27 cellular contexts compared by ENCODE assay signal in the genomic region with DNA sequence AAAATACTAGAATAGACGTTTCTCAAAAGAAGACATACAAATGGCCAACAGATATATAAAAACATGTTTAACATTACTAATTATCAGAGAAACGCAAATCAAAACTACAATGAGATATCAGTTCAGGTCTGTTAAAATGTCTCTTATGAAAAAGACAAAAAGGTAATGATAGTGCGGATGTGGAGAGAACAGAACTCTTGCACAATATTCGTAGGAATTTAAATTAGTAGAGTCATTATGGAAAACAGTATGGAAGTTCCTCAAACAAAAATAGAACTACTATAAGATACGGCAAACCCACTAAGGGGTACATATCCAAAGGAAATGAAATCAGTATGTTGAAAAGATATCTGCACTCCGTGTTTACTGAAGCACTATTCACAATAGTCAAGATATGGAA.
"Had no signal": no experiment of that assay in that cellular context is flagged by ENCODE, and none has a peak within 500 bp of the region (broad histone marks: within the 10 kb centered on the region; RNA-seq: fewer than 3 reads in every experiment).

No MANE protein-coding gene starts in this region.

- ATAC-seq: stimulated activated effector memory CD8-positive, alpha-beta T cell treated with anti-CD3 and anti-CD28 coated beads, Interleukin-12 subunit alpha, Interleukin-12 subunit beta, amount 100 ng/mL, for 72 hours; stimulated activated memory B cell treated with anti-CD40 and anti-IgM and Interleukin-4, amounts not matched to agents 10 μg/mL and 1 μg/mL and 100 μg/mL, for 72 hours; stimulated activated naive B cell treated with anti-CD40 and anti-IgM and Interleukin-4, amounts not matched to agents 10 μg/mL and 1 μg/mL and 100 μg/mL, for 72 hours; stimulated activated naive CD8-positive, alpha-beta T cell treated with anti-CD3 and anti-CD28 coated beads, Interleukin-15, amount 100 ng/mL, for 72 hours; stimulated activated naive CD8-positive, alpha-beta T cell treated with anti-CD3 and anti-CD28 coated beads, Interleukin-15, Interleukin-2, amounts not matched to agents 100 U/mL and 50 U/mL, for 24 hours; upper lobe of right lung had no signal

- H3K27me3 ChIP-seq: stomach, suprapubic skin, testis, thyroid gland, tibial artery, tibial nerve, transverse colon, upper lobe of left lung, upper lobe of right lung, uterus, vagina had no signal

- H3K36me3 ChIP-seq: stomach, suprapubic skin, thoracic aorta, thyroid gland, tibial artery, tibial nerve, transverse colon, upper lobe of left lung, upper lobe of right lung, uterus, vagina had no signal

- H3K27ac ChIP-seq: stomach, suprapubic skin, testis, thoracic aorta, thyroid gland, tibial artery, tibial nerve, transverse colon, upper lobe of left lung, upper lobe of right lung, uterus, vagina had no signal

- H3K4me3 ChIP-seq: stomach, suprapubic skin, testis, thoracic aorta, thyroid gland, tibial artery, tibial nerve, transverse colon, upper lobe of left lung, upper lobe of right lung, uterus, vagina had no signal

- H3K9me3 ChIP-seq: testis, thoracic aorta, thyroid gland, upper lobe of right lung, uterus had no signal

- H3K4me1 ChIP-seq: stomach, suprapubic skin, testis, thyroid gland, tibial artery, tibial nerve, transverse colon, upper lobe of left lung, upper lobe of right lung, uterus, vagina had no signal

- DNase-seq: stimulated activated CD4-positive, alpha-beta T cell treated with anti-CD3 and anti-CD28 coated beads, Interleukin-2, amount 100 ng/mL, for 48 hours; stimulated activated CD4-positive, alpha-beta T cell treated with anti-CD3 and anti-CD28 coated beads, Interleukin-4, amount 100 ng/mL, for 1 hour; stimulated activated CD4-positive, alpha-beta T cell treated with anti-CD3 and anti-CD28 coated beads, Interleukin-4, amount 100 ng/mL, for 24 hours; stimulated activated CD4-positive, alpha-beta T cell treated with anti-CD3 and anti-CD28 coated beads, Interleukin-4, amount 100 ng/mL, for 4 hours; stimulated activated CD8-positive, alpha-beta memory T cell treated with anti-CD3 and anti-CD28 coated beads, Interleukin-4, amount 100 ng/mL, for 48 hours; stimulated activated naive B cell treated with anti-CD40 and anti-IgM and Interleukin-4, amounts not matched to agents 10 μg/mL and 1 μg/mL and 100 μg/mL, for 72 hours; stimulated activated naive CD4-positive, alpha-beta T cell; stimulated activated naive CD4-positive, alpha-beta T cell treated with Interleukin-2 at 50 U/mL for 16 hours; stimulated activated naive CD8-positive, alpha-beta T cell treated with anti-CD3 and anti-CD28 coated beads, Interleukin-15, amount 100 ng/mL, for 72 hours; stimulated activated naive CD8-positive, alpha-beta T cell treated with anti-CD3 and anti-CD28 coated beads, Interleukin-15, Interleukin-2, amounts not matched to agents 100 U/mL and 50 U/mL, for 24 hours; stomach; substantia nigra; testis; thyroid gland; tibial artery; transverse colon; trophoblast cell; upper lobe of left lung; upper lobe of right lung; uterus had no signal

- FAIRE-seq: urothelium cell line had no signal
